Comparison of ENCODE assay signal across 8 cellular contexts in genomic region chr13:79307866-79308298, GRCh38.
DNase-seq lines count a peak whose midpoint lies in the region; ATAC-seq and TF ChIP-seq lines count a peak whose summit lies in the region.

No MANE protein-coding gene starts in this region.

- intact Hi-C loops in psoas muscle (cut with DNase I): no loop called here

- H3K9me3 ChIP-seq in psoas muscle: no peaks in the 10 kb centered on the region

- ATAC-seq in HG03175 (IDR thresholded peaks at IDR 0.05; ENCODE audit: unreplicated experiment) (peak; percentile 52), psoas muscle (peak; percentile 57 to 65 (median 61)), HG02884 (IDR thresholded peaks at IDR 0.05; ENCODE audit: unreplicated experiment) (no peak)

- H3K27ac ChIP-seq in brain microvascular endothelial cell (no peak overlapping the region), psoas muscle (no peak overlapping the region)

- H3K4me1 ChIP-seq in psoas muscle: peaks cover 6% of the 10 kb centered on the region

- H3K27me3 ChIP-seq in brain microvascular endothelial cell (replicated peaks) (no peaks in the 10 kb centered on the region), psoas muscle (ENCODE audit: insufficient read depth in 3 of 3, low read length in 2 of 3) (no peaks in the 10 kb centered on the region)

- 38 to 53% (median 47%) methylated on average over 8 of the region's 8 CpGs for WGBS in psoas muscle, 3 donors

- CTCF ChIA-PET in HEK293T (lab: Yijun Ruan, JAX): interaction anchor here (0.6 to 0.7 kb wide), 2 partner anchors 83 to 278 kb away, joined by 3 to 4 read pairs; no protein-coding TSS in a partner anchor

- POLR2A ChIA-PET in HEK293T (lab: Yijun Ruan, JAX): no interaction called here

- H3K4me3 ChIP-seq in brain microvascular endothelial cell (ENCODE audit: low read depth, low read length): no peak overlapping the region
- no peak overlapping the region for H3K4me3 ChIP-seq in psoas muscle

- in situ Hi-C loops in brain microvascular endothelial cell (cut with HindIII; ENCODE audit: low pct_ligation_motif_present, low sequenced_read_pairs): no loop called here

- peak; percentile 21 for DNase-seq in DMS53 (lab: John Stamatoyannopoulos, UW)
- no peak for DNase-seq in DMS53 treated with DMSO at 0.1 percent for 48 hours (lab: John Stamatoyannopoulos, UW; ENCODE audit: unreplicated experiment)
- peak; percentile 16 for DNase-seq in brain microvascular endothelial cell
- DNase-seq in psoas muscle: peak in 1 of 2 donors; percentile 39
- no peak for DNase-seq in HK-2 (ENCODE audit: unreplicated experiment)
- DNase-seq in HEK293T (ENCODE audit: extremely low spot score): no peak

- TF ChIP-seq CTCF in brain microvascular endothelial cell (IDR thresholded peaks at IDR 0.05; ENCODE audit: low read depth, low read length, missing control alignments) (no peak), psoas muscle (IDR thresholded peaks at IDR 0.05) (no peak)

- no peaks in the 10 kb centered on the region for H3K36me3 ChIP-seq in brain microvascular endothelial cell (replicated peaks)
- no peaks in the 10 kb centered on the region for H3K36me3 ChIP-seq in psoas muscle (ENCODE audit: insufficient read depth in 1 of 2, low read depth in 1 of 2)

TF ChIP-seq in HEK293T, 16 proteins besides CTCF, POLR2A, EP300 and RAD21:
- no peak for TF ChIP-seq HDGF (IDR thresholded peaks at IDR 0.05; ENCODE audit: borderline replicate concordance)
- no peak for TF ChIP-seq FOXK2 (IDR thresholded peaks at IDR 0.05)
- no peak for TF ChIP-seq BHLHE40 (IDR thresholded peaks at IDR 0.05; ENCODE audit: borderline replicate concordance)

Comparison
In these comparisons a context has a peak if more than half of its experiments do, and no peak if none do; other contexts are left out.
1. DNase-seq: peak in DMS53 (single experiment) and brain microvascular endothelial cell (single experiment); none in DMS53 treated with DMSO at 0.1 percent for 48 hours (single experiment), HK-2 (single experiment) and HEK293T (single experiment).